Comparison of ENCODE assay signal across 9 cellular contexts in the genomic region with DNA sequence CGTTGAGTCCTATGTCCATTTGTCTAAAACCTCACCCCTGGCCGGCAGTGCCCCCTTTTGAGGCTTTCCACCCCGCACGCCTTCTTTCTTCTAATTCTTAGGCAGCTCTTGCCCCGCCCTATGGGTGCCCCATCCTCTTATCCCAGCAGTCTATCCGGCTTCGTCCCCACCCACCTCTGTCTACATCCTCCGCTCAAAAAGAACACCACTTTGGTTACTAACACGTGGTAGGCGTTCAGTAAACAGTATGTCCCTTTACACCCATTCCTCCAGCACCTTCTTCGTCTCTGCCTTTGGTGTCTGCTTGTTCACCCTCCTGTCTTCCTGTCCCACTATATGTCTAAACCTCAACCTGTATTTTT. TPM values are rescaled to one million over a fixed set of nuclear protein-coding genes. Genes with fewer than 3 reads are reported as not detected.
DNase-seq lines count a peak whose midpoint lies in the region; ATAC-seq, FAIRE-seq and TF ChIP-seq lines count a peak whose summit lies in the region.
"Had no signal": no experiment of that assay in that cellular context is flagged by ENCODE, and none has a peak within 500 bp of the region (broad histone marks: within the 10 kb centered on the region; RNA-seq: fewer than 3 reads in every experiment).

No MANE protein-coding gene starts in this region.

- no peak for FAIRE-seq in GM12891 (lab: Jason Lieb, UNC)

- ATAC-seq in lower lobe of right lung: peak; percentile 58 to 75

- no peaks in the 10 kb centered on the region for H3K9me3 ChIP-seq in lower lobe of right lung

- H3K4me3 ChIP-seq in lower lobe of right lung: peak overlapping the region; percentile 53

- no peak for TF ChIP-seq POLR2A in GM12891 (IDR thresholded peaks at IDR 0.05; ENCODE audit: low read depth, low read length)

- no peaks in the 10 kb centered on the region for H3K27me3 ChIP-seq in lower lobe of right lung (ENCODE audit: low read depth)

- peak; percentile 27 for DNase-seq in stimulated activated CD4-positive, alpha-beta T cell treated with anti-CD3 and anti-CD28 coated beads, Interleukin-15, amount 100 ng/mL, for 24 hours
- DNase-seq in stimulated activated CD4-positive, alpha-beta T cell treated with anti-CD3 and anti-CD28 coated beads, Interleukin-1b, Interleukin-23, amount 100 ng/mL, for 48 hours: no peak
- DNase-seq in amniotic epithelial cell (ENCODE audit: low read depth) (peak; percentile 21), lower lobe of right lung (peak; percentile 53), GM19240 (ENCODE audit: insufficient read length, low spot score) (no peak), nucleus accumbens (lab: John Stamatoyannopoulos, UW) (no peak), GM12891 (ENCODE audit: insufficient read length, low spot score) (no peak), pons (ENCODE audit: low spot score) (no peak)
- DNase-seq: NCI-H2107 had no signal

- peaks cover 24% of the 10 kb centered on the region for H3K4me1 ChIP-seq in lower lobe of right lung

- H3K27ac ChIP-seq in lower lobe of right lung: peak overlapping the region; percentile 78

- intact Hi-C loops in lower lobe of right lung (cut with DNase I): no loop called here

- H3K36me3 ChIP-seq in lower lobe of right lung: no peaks in the 10 kb centered on the region

- no peak for TF ChIP-seq CTCF in lower lobe of right lung (IDR thresholded peaks at IDR 0.05)

TF ChIP-seq in GM12891, 5 proteins besides CTCF, POLR2A, EP300 and RAD21:
- TF ChIP-seq POU2F2 (IDR thresholded peaks at IDR 0.05; ENCODE audit: low read depth, low read length): no peak
- no peak for TF ChIP-seq SPI1 (IDR thresholded peaks at IDR 0.05; ENCODE audit: low read depth, low read length)
- TF ChIP-seq PAX5 (IDR thresholded peaks at IDR 0.05; ENCODE audit: insufficient read depth, low read length, severe bottlenecking): no peak
- no peak for TF ChIP-seq POLR2AphosphoS5 (IDR thresholded peaks at IDR 0.05; ENCODE audit: low read depth, low read length)
- no peak for TF ChIP-seq TAF1 (IDR thresholded peaks at IDR 0.05; ENCODE audit: low read depth, low read length)

RNA-seq across cellular contexts. Expression of gene STARD8, which starts 39.2 kb away (rescaled TPM):
- 36.5 TPM for total RNA-seq in lower lobe of right lung
- 0.03 TPM for polyA plus RNA-seq in GM12891 (2012; ENCODE audit: low read depth, missing spikeins)

Comparison
In these comparisons a context has a peak if more than half of its experiments do, and no peak if none do; other contexts are left out.
1. DNase-seq: peak in stimulated activated CD4-positive, alpha-beta T cell treated with anti-CD3 and anti-CD28 coated beads, Interleukin-15, amount 100 ng/mL, for 24 hours (single experiment), amniotic epithelial cell (single experiment) and lower lobe of right lung (single experiment); none in stimulated activated CD4-positive, alpha-beta T cell treated with anti-CD3 and anti-CD28 coated beads, Interleukin-1b, Interleukin-23, amount 100 ng/mL, for 48 hours (single experiment), GM19240 (single experiment), nucleus accumbens (0 of 56), GM12891 (single experiment) and pons (single experiment).